Comparison of ENCODE assay signal across 8 cellular contexts in the genomic region with DNA sequence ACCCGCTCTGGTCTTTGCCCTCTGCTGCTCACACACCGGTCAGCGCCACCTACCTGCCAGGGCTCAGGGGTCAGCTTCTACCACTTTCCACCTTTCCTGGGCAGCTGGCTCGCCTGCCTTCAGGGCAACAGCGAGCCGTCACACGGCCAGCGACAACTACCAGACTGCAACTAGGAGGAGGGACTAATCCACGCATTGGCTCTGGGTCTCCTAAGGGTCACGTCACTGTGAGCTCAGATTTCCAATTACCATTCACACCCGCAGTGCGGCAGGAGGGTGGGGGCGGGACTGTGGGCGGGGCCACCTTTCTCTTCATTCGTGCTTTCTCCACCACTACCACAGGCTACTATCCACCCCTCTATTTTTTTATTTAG. TPM values are rescaled to one million over a fixed set of nuclear protein-coding genes. Genes with fewer than 3 reads are reported as not detected.
DNase-seq lines count a peak whose midpoint lies in the region; ATAC-seq and TF ChIP-seq lines count a peak whose summit lies in the region.

TSS of gene BEX5 (minus strand) at position 172 of the 374 bp plus-strand sequence. CDS start 1,712 bp downstream, outside the sequence.

- H3K9me3 Mint-ChIP-seq in activated naive CD8-positive, alpha-beta T cell treated with anti-CD3 and anti-CD28 coated beads, Interleukin-2, amount 50 U/mL, for 24 hours, result no peaks in the 10 kb centered on the region

- H3K27me3 ChIP-seq in hepatocyte (no peaks in the 10 kb centered on the region), rectal smooth muscle tissue (ENCODE audit: control insufficient read depth, insufficient read depth, low read length) (no peaks in the 10 kb centered on the region)

- no peak within 1 kb of the TSS for H2AFZ ChIP-seq in hepatocyte

- DNase-seq in AG10803 (ENCODE audit: low read depth) (peak; percentile 1), RWPE1 (ENCODE audit: low spot score) (peak; percentile 12), hepatocyte (ENCODE audit: low spot score) (peak; percentile 48), cortex of kidney (lab: John Stamatoyannopoulos, UW) (no peak)
- DNase-seq in activated naive CD8-positive, alpha-beta T cell treated with anti-CD3 and anti-CD28 coated beads, Interleukin-2, amount 50 U/mL, for 24 hours, result peak; percentile 23

- no peaks in the 10 kb centered on the region for H3K79me2 ChIP-seq in hepatocyte

- peak within 1 kb of the TSS; percentile 91 for H3K4me3 Mint-ChIP-seq in activated naive CD8-positive, alpha-beta T cell treated with anti-CD3 and anti-CD28 coated beads, Interleukin-2, amount 50 U/mL, for 24 hours

- no peaks in the 10 kb centered on the region for H4K20me1 ChIP-seq in hepatocyte (ENCODE audit: insufficient read depth, poor library complexity, severe bottlenecking)

- peak within 1 kb of the TSS; percentile 83 for H3K27ac Mint-ChIP-seq in activated naive CD8-positive, alpha-beta T cell treated with anti-CD3 and anti-CD28 coated beads, Interleukin-2, amount 50 U/mL, for 24 hours

- 53% methylated on average over 15 of the region's 15 CpGs for WGBS in hepatocyte (ENCODE audit: low lambda C conversion rate, missing lambda C conversion rate)

- CTCF ChIA-PET in RWPE1 (lab: Yijun Ruan, JAX), result no interaction called here

- H3K27ac ChIP-seq in RWPE1 (no peak within 1 kb of the TSS), hepatocyte (no peak within 1 kb of the TSS), rectal smooth muscle tissue (ENCODE audit: low read depth, low read length) (no peak within 1 kb of the TSS)

- peaks cover 3% of the 10 kb centered on the region for H3K27me3 Mint-ChIP-seq in activated naive CD8-positive, alpha-beta T cell treated with anti-CD3 and anti-CD28 coated beads, Interleukin-2, amount 50 U/mL, for 24 hours

- no peaks in the 10 kb centered on the region for H3K36me3 Mint-ChIP-seq in activated naive CD8-positive, alpha-beta T cell treated with anti-CD3 and anti-CD28 coated beads, Interleukin-2, amount 50 U/mL, for 24 hours (ENCODE audit: low read depth)

- no peaks in the 10 kb centered on the region for H3K9me3 ChIP-seq in hepatocyte (ENCODE audit: low read depth)

- no peak within 1 kb of the TSS for H3K9ac ChIP-seq in rectal smooth muscle tissue (ENCODE audit: low read length)

- H3K36me3 ChIP-seq in hepatocyte (replicated peaks; ENCODE audit: insufficient read depth, low read depth) (no peaks in the 10 kb centered on the region), rectal smooth muscle tissue (ENCODE audit: control insufficient read depth, insufficient read depth, low read length) (no peaks in the 10 kb centered on the region)

- TF ChIP-seq CTCF in AG10803 (conservative IDR thresholded peaks at IDR 0.05; ENCODE audit: low read length) (no peak), RWPE1 (conservative IDR thresholded peaks at IDR 0.05; ENCODE audit: low read depth) (no peak), hepatocyte (IDR thresholded peaks at IDR 0.05; ENCODE audit: poor library complexity) (no peak)

- POLR2A ChIA-PET in RWPE1 (lab: Yijun Ruan, JAX; ENCODE audit: low non-redundant PET), result no interaction called here

- H3K4me3 ChIP-seq in AG10803 (ENCODE audit: low read length), result peak within 1 kb of the TSS; percentile 22
- no peak within 1 kb of the TSS for H3K4me3 ChIP-seq in hepatocyte
- peak within 1 kb of the TSS; percentile 61 for H3K4me3 ChIP-seq in rectal smooth muscle tissue (ENCODE audit: low read length)

- no peaks in the 10 kb centered on the region for H3K9me2 ChIP-seq in hepatocyte (replicated peaks; ENCODE audit: insufficient read depth)

- H3K4me1 Mint-ChIP-seq in activated naive CD8-positive, alpha-beta T cell treated with anti-CD3 and anti-CD28 coated beads, Interleukin-2, amount 50 U/mL, for 24 hours, result peaks cover 14% of the 10 kb centered on the region

- H3K4me1 ChIP-seq in hepatocyte (ENCODE audit: insufficient read depth) (no peaks in the 10 kb centered on the region), rectal smooth muscle tissue (ENCODE audit: control insufficient read depth, insufficient read depth, low read length) (no peaks in the 10 kb centered on the region)

- peak within 1 kb of the TSS; percentile 57 for H3K4me2 ChIP-seq in hepatocyte

- ATAC-seq in GM19328 (IDR thresholded peaks at IDR 0.05; ENCODE audit: unreplicated experiment), result peak; percentile 65
- ATAC-seq in HG03521 (IDR thresholded peaks at IDR 0.05; ENCODE audit: unreplicated experiment), result peak; percentile 98
- ATAC-seq in activated naive CD8-positive, alpha-beta T cell treated with anti-CD3 and anti-CD28 coated beads, Interleukin-2, amount 50 U/mL, for 24 hours, result peak; percentile 97

RNA-seq across cellular contexts. Expression of gene BEX5, which starts in this region (rescaled TPM):
- 7.4 and 11.8 TPM in 2 replicates for total RNA-seq in hepatocyte
- polyA plus RNA-seq in hepatocyte, result 14.2 and 14.3 TPM in 2 replicates
